Comparison of ENCODE assay signal across 20 cellular contexts in genomic region chr7:14805105-14805719, GRCh38.
"Had no signal": no experiment of that assay in that cellular context is flagged by ENCODE, and none has a peak within 500 bp of the region (broad histone marks: within the 10 kb centered on the region; RNA-seq: fewer than 3 reads in every experiment).

No MANE protein-coding gene starts in this region.

- H3K79me2 ChIP-seq: parathyroid adenoma had no signal

- H3K4me3 Mint-ChIP-seq: effector memory CD8-positive, alpha-beta T cell; naive thymus-derived CD4-positive, alpha-beta T cell; nephron; neural progenitor cell; stimulated activated effector memory CD8-positive, alpha-beta T cell treated with anti-CD3 and anti-CD28 coated beads, Interleukin-12 subunit alpha, Interleukin-12 subunit beta, amount 100 ng/mL, for 72 hours had no signal

- H3K4me1 ChIP-seq: gastrocnemius medialis, parathyroid adenoma, stomach, thyroid gland, vagina had no signal

- H3K36me3 Mint-ChIP-seq: naive thymus-derived CD4-positive, alpha-beta T cell; neural progenitor cell; stimulated activated effector memory CD8-positive, alpha-beta T cell treated with anti-CD3 and anti-CD28 coated beads, Interleukin-12 subunit alpha, Interleukin-12 subunit beta, amount 100 ng/mL, for 72 hours had no signal

- H3K36me3 ChIP-seq: gastrocnemius medialis, neural progenitor cell, stomach, thyroid gland, vagina had no signal

- H2AFZ ChIP-seq: neural progenitor cell, parathyroid adenoma had no signal

- H3K9me3 ChIP-seq: gastrocnemius medialis, stomach, thyroid gland, vagina had no signal

- H3K9me3 Mint-ChIP-seq: nephron; neural progenitor cell; stimulated activated effector memory CD8-positive, alpha-beta T cell treated with anti-CD3 and anti-CD28 coated beads, Interleukin-12 subunit alpha, Interleukin-12 subunit beta, amount 100 ng/mL, for 72 hours had no signal

- H3K27ac Mint-ChIP-seq: effector memory CD8-positive, alpha-beta T cell; naive thymus-derived CD4-positive, alpha-beta T cell; nephron; neural progenitor cell; progenitor cell of endocrine pancreas; stimulated activated effector memory CD8-positive, alpha-beta T cell treated with anti-CD3 and anti-CD28 coated beads, Interleukin-12 subunit alpha, Interleukin-12 subunit beta, amount 100 ng/mL, for 72 hours had no signal

- H3K27ac ChIP-seq: coronary artery, gastrocnemius medialis, neural progenitor cell, parathyroid adenoma, stomach, thyroid gland, vagina had no signal

- H3K9ac ChIP-seq: neural progenitor cell, parathyroid adenoma had no signal

- H3K27me3 ChIP-seq: gastrocnemius medialis, neural progenitor cell, stomach, thyroid gland, vagina had no signal

- H3K4me1 Mint-ChIP-seq: naive thymus-derived CD4-positive, alpha-beta T cell; nephron; neural progenitor cell; stimulated activated effector memory CD8-positive, alpha-beta T cell treated with anti-CD3 and anti-CD28 coated beads, Interleukin-12 subunit alpha, Interleukin-12 subunit beta, amount 100 ng/mL, for 72 hours had no signal

- ATAC-seq: effector memory CD8-positive, alpha-beta T cell; gastrocnemius medialis; naive thymus-derived CD4-positive, alpha-beta T cell; sciatic nerve; stimulated activated effector memory CD8-positive, alpha-beta T cell treated with anti-CD3 and anti-CD28 coated beads, Interleukin-12 subunit alpha, Interleukin-12 subunit beta, amount 100 ng/mL, for 72 hours had no signal

- DNase-seq: effector memory CD8-positive, alpha-beta T cell; gastrocnemius medialis; head of caudate nucleus; mesendoderm; midbrain; naive thymus-derived CD4-positive, alpha-beta T cell; stimulated activated CD4-positive, alpha-beta T cell treated with anti-CD3 and anti-CD28 coated beads, Interleukin-2, amount 100 ng/mL, for 24 hours; stimulated activated CD4-positive, alpha-beta T cell treated with anti-CD3 and anti-CD28 coated beads, Interleukin-4, amount 100 ng/mL, for 24 hours; stimulated activated naive CD4-positive, alpha-beta T cell treated with Interleukin-2 at 50 U/mL for 16 hours; stomach; thyroid gland; trophoblast cell had no signal

- H3K27me3 Mint-ChIP-seq: effector memory CD8-positive, alpha-beta T cell; naive thymus-derived CD4-positive, alpha-beta T cell; progenitor cell of endocrine pancreas had no signal

- H3K4me2 ChIP-seq: neural progenitor cell had no signal

- H3K4me3 ChIP-seq: coronary artery, gastrocnemius medialis, neural progenitor cell, stomach, thyroid gland, vagina had no signal
